In the genomic region with DNA sequence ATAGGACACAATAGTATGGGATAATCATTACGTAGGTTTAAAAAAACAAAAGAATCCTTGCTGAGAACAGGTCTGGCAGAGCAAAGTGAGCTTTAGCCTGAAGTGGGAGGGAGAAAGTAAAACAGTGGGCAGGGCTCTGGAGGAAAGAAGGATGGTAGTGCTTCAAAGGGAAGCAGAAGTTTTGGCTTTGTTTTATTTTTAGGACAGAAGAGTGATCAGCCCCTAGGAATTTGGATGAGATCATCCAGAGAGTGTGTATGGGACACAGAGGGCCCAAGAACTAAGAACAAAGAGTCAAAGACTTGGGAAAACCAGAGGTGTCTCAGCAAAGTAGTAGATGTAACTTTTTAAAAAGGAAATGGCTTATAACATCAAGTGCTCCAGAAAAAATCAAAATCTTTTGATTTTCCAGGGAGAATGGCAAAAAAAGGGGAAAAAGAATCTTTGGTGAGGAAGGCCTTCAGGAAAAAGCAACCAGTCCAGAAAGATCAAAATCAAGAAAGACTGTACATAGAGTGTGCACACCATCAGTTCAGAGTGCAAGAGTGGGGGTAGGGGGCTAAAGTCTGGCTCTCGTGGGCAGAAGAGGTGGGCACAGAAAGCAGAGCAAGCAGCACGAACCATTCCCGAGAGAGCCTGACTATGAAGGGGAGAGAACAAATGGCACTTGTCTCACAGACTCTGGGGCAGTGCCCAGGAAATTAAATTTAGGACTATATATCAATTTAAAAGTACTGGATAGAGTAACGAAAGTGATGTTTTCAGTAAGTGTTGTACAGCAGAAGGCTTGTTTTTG, we compare ENCODE assay signal across 8 cellular contexts. TPM values are rescaled to one million over a fixed set of nuclear protein-coding genes. Genes with fewer than 3 reads are reported as not detected.
A peak's percentile ranks its signal among the peaks of the same experiment; 100 is the strongest.
DNase-seq lines count a peak whose midpoint lies in the region; ATAC-seq and TF ChIP-seq lines count a peak whose summit lies in the region.

No MANE protein-coding gene starts in this region.

- peak overlapping the region; percentile 51 to 93 for H3K27ac ChIP-seq in lung (ENCODE audit: low read depth in 1 of 2, low read length in 1 of 2)
- peak overlapping the region; percentile 91 to 99 for H3K27ac ChIP-seq in aorta (ENCODE audit: low read depth in 1 of 2, low read length in 2 of 2)

- H3K36me3 ChIP-seq in lung (ENCODE audit: control insufficient read depth in 2 of 2, insufficient read depth in 2 of 2, low read length in 2 of 2) (peaks cover 0 to 3% of the 10 kb centered on the region in 2 donors), aorta (ENCODE audit: control insufficient read depth in 1 of 2, insufficient read depth in 2 of 2, low read length in 1 of 2) (no peaks in the 10 kb centered on the region)

- WGBS in lung, 2 donors: 60 to 69% methylated on average over 5 of the region's 5 CpGs
- WGBS in aorta, 2 donors: 2 to 5% methylated on average over 5 of the region's 5 CpGs

- H3K36me3 Mint-ChIP-seq in natural killer cell: no peaks in the 10 kb centered on the region
- no peaks in the 10 kb centered on the region for H3K36me3 Mint-ChIP-seq in natural killer cell treated with Interleukin-12 subunit alpha and Interleukin-12 subunit beta and Interleukin-15 and Interleukin-18, amount 100 ng/mL, for 72 hours

- ATAC-seq in natural killer cell: no peak
- no peak for ATAC-seq in natural killer cell treated with Interleukin-12 subunit alpha and Interleukin-12 subunit beta and Interleukin-15 and Interleukin-18, amount 100 ng/mL, for 72 hours
- ATAC-seq in lung (ENCODE audit: insufficient read depth, low FRiP score): peak; percentile 41
- peak; percentile 86 for ATAC-seq in aorta (ENCODE audit: low FRiP score)
- no peak for ATAC-seq in GM18909 (IDR thresholded peaks at IDR 0.05; ENCODE audit: poor library complexity, unreplicated experiment)

- H3K4me3 ChIP-seq in lung: no peak overlapping the region
- H3K4me3 ChIP-seq in aorta (ENCODE audit: low read length in 2 of 2): no peak overlapping the region

- H3K4me3 Mint-ChIP-seq in natural killer cell: peak overlapping the region; percentile 5
- no peak overlapping the region for H3K4me3 Mint-ChIP-seq in natural killer cell treated with Interleukin-12 subunit alpha and Interleukin-12 subunit beta and Interleukin-15 and Interleukin-18, amount 100 ng/mL, for 72 hours

- intact Hi-C loops in natural killer cell (cut with micrococcal nuclease): no loop called here
- intact Hi-C loops in aorta (cut with DNase I): no loop called here

- H3K9me3 ChIP-seq in lung (ENCODE audit: control insufficient read depth in 2 of 2, insufficient read depth in 1 of 2, low read length in 1 of 2): no peaks in the 10 kb centered on the region
- H3K9me3 ChIP-seq in aorta (ENCODE audit: control insufficient read depth, low read length): no peaks in the 10 kb centered on the region

- DNase-seq in natural killer cell (no peak), dermis blood vessel endothelial cell (peak; percentile 74), lung (ENCODE audit: low spot score) (no peak), aorta (no peak), NCI-H2081 treated with DMSO at 0.1 percent for 48 hours (lab: John Stamatoyannopoulos, UW) (no peak)
- no peak for DNase-seq in natural killer cell treated with Interleukin-12 subunit alpha and Interleukin-12 subunit beta and Interleukin-15 and Interleukin-18, amount 100 ng/mL, for 72 hours (ENCODE audit: low spot score)
- DNase-seq in activated CD4-positive, alpha-beta T cell treated with anti-CD3 and anti-CD28 coated beads, Interleukin-2, amount 50 U/mL, for 48 hours: no peak

- no peaks in the 10 kb centered on the region for H3K9me3 Mint-ChIP-seq in natural killer cell
- H3K9me3 Mint-ChIP-seq in natural killer cell treated with Interleukin-12 subunit alpha and Interleukin-12 subunit beta and Interleukin-15 and Interleukin-18, amount 100 ng/mL, for 72 hours: no peaks in the 10 kb centered on the region

- peak overlapping the region; percentile 32 to 72 for H3K27ac Mint-ChIP-seq in natural killer cell
- H3K27ac Mint-ChIP-seq in natural killer cell treated with Interleukin-12 subunit alpha and Interleukin-12 subunit beta and Interleukin-15 and Interleukin-18, amount 100 ng/mL, for 72 hours: peak overlapping the region in 1 of 2 donors; percentile 37

- H3K4me1 Mint-ChIP-seq in natural killer cell: peaks cover 68 to 73% of the 10 kb centered on the region in 2 donors
- H3K4me1 Mint-ChIP-seq in natural killer cell treated with Interleukin-12 subunit alpha and Interleukin-12 subunit beta and Interleukin-15 and Interleukin-18, amount 100 ng/mL, for 72 hours (ENCODE audit: low read depth in 2 of 2): peaks cover 52 to 56% of the 10 kb centered on the region in 2 donors

- H3K27me3 Mint-ChIP-seq in natural killer cell (ENCODE audit: low read depth in 2 of 2): no peaks in the 10 kb centered on the region
- no peaks in the 10 kb centered on the region for H3K27me3 Mint-ChIP-seq in natural killer cell treated with Interleukin-12 subunit alpha and Interleukin-12 subunit beta and Interleukin-15 and Interleukin-18, amount 100 ng/mL, for 72 hours

- no peak for TF ChIP-seq CTCF in natural killer cell (IDR thresholded peaks at IDR 0.05)
- TF ChIP-seq CTCF in lung (IDR thresholded peaks at IDR 0.05; ENCODE audit: control extremely low read depth, extremely low read depth): no peak

- H3K4me1 ChIP-seq in lung (ENCODE audit: control insufficient read depth in 2 of 2, insufficient read depth in 2 of 2, low read length in 2 of 2): peaks cover 3 to 12% of the 10 kb centered on the region in 2 donors
- peaks cover 1 to 5% of the 10 kb centered on the region in 2 donors for H3K4me1 ChIP-seq in aorta (ENCODE audit: control insufficient read depth in 1 of 2, insufficient read depth in 2 of 2, low read length in 2 of 2)

- H3K27me3 ChIP-seq in lung (ENCODE audit: control insufficient read depth, insufficient read depth) (no peaks in the 10 kb centered on the region), aorta (ENCODE audit: control insufficient read depth in 1 of 2, insufficient read depth in 2 of 2, low read length in 1 of 2) (no peaks in the 10 kb centered on the region)

RNA-seq across cellular contexts. Expression of a gene that starts 30.1 kb away (rescaled TPM):
- 100 to 1,000 TPM; 189 to 246 (median 214) TPM for total RNA-seq in natural killer cell
- total RNA-seq in natural killer cell treated with Interleukin-12 subunit alpha and Interleukin-12 subunit beta and Interleukin-15 and Interleukin-18, amount 100 ng/mL, for 72 hours: 100 to 1,000 TPM; 168 to 176 TPM
- 72.0 and 119 TPM in 2 replicates for total RNA-seq in dermis blood vessel endothelial cell
- total RNA-seq in lung: 100 to 1,000 TPM in 1 of 2 donors, 10 to 100 TPM in 1; 73.8 to 154 TPM
- polyA plus RNA-seq in lung: 10 to 100 TPM; 16.3 to 34.7 TPM
- total RNA-seq in aorta: 100 to 1,000 TPM; 137 to 159 TPM
- polyA plus RNA-seq in aorta: 10 to 100 TPM; 13.6 to 16.5 TPM

Comparison
In these comparisons a context has a peak if more than half of its experiments do, and no peak if none do; other contexts are left out.
1. ATAC-seq: peak in lung (single experiment) and aorta (single experiment); none in natural killer cell (0 of 3), natural killer cell treated with Interleukin-12 subunit alpha and Interleukin-12 subunit beta and Interleukin-15 and Interleukin-18, amount 100 ng/mL, for 72 hours (0 of 2) and GM18909 (single experiment).